21 cellular contexts compared by ENCODE assay signal in genomic region chrX:105424729-105425128, GRCh38.
DNase-seq lines count a peak whose midpoint lies in the region; ATAC-seq, FAIRE-seq and TF ChIP-seq lines count a peak whose summit lies in the region.
"Had no signal": no experiment of that assay in that cellular context is flagged by ENCODE, and none has a peak within 500 bp of the region (broad histone marks: within the 10 kb centered on the region; RNA-seq: fewer than 3 reads in every experiment).

No MANE protein-coding gene starts in this region.

- ATAC-seq in left ventricle myocardium superior = peak; percentile 53
- no peak for ATAC-seq in CD8-positive, alpha-beta T cell

- H3K9me3 ChIP-seq in endodermal cell (ENCODE audit: control insufficient read depth, low read length) = peaks cover 26% of the 10 kb centered on the region
- H3K9me3 ChIP-seq in kidney (ENCODE audit: control insufficient read depth in 1 of 2, low read length in 2 of 2) = no peaks in the 10 kb centered on the region
- H3K9me3 ChIP-seq in MG63 = no peaks in the 10 kb centered on the region
- peaks cover 18% of the 10 kb centered on the region for H3K9me3 ChIP-seq in neural progenitor cell (ENCODE audit: low read depth)
- no peaks in the 10 kb centered on the region for H3K9me3 ChIP-seq in CD8-positive, alpha-beta T cell (ENCODE audit: low read length)
- H3K9me3 ChIP-seq: Caco-2 had no signal

- H3K27me3 ChIP-seq in endodermal cell (ENCODE audit: control insufficient read depth, insufficient read depth, low read length, poor library complexity, severe bottlenecking) = no peaks in the 10 kb centered on the region
- H3K27me3 ChIP-seq in MG63 = no peaks in the 10 kb centered on the region
- H3K27me3 ChIP-seq in neural progenitor cell = no peaks in the 10 kb centered on the region
- H3K27me3 ChIP-seq in CD8-positive, alpha-beta T cell (ENCODE audit: insufficient read depth, low read length) = no peaks in the 10 kb centered on the region

- H3K4me2 ChIP-seq in neural progenitor cell = no peak overlapping the region

- H3K4me1 ChIP-seq in endodermal cell (ENCODE audit: control insufficient read depth, insufficient read depth, low read length) (peaks cover 3% of the 10 kb centered on the region), kidney (ENCODE audit: control insufficient read depth in 1 of 2, insufficient read depth in 1 of 2, low read depth in 1 of 2, low read length in 2 of 2) (no peaks in the 10 kb centered on the region), neural progenitor cell (no peaks in the 10 kb centered on the region)
- H3K4me1 ChIP-seq in CD8-positive, alpha-beta T cell (ENCODE audit: insufficient read depth, low read length) = no peaks in the 10 kb centered on the region
- H3K4me1 ChIP-seq: Caco-2 had no signal

- no peaks in the 10 kb centered on the region for H4K20me1 ChIP-seq in neural progenitor cell (ENCODE audit: low read depth)

- peaks cover 53% of the 10 kb centered on the region for H3K9me3 Mint-ChIP-seq in endodermal cell
- peaks cover 11% of the 10 kb centered on the region for H3K9me3 Mint-ChIP-seq in neural progenitor cell
- peaks cover 2% of the 10 kb centered on the region for H3K9me3 Mint-ChIP-seq in CD8-positive, alpha-beta T cell

- H3K36me3 ChIP-seq in endodermal cell (ENCODE audit: control insufficient read depth, insufficient read depth, low read length) (no peaks in the 10 kb centered on the region), kidney (ENCODE audit: control insufficient read depth in 1 of 2, insufficient read depth in 2 of 2, low read length in 2 of 2) (no peaks in the 10 kb centered on the region), MG63 (no peaks in the 10 kb centered on the region), neural progenitor cell (no peaks in the 10 kb centered on the region)
- no peaks in the 10 kb centered on the region for H3K36me3 ChIP-seq in CD8-positive, alpha-beta T cell (ENCODE audit: insufficient read depth, low read length)

- H3F3A ChIP-seq in neural progenitor cell (ENCODE audit: low read depth) = no peaks in the 10 kb centered on the region

- no peak overlapping the region for H3K9ac ChIP-seq in endodermal cell (ENCODE audit: extremely low read depth, low read length, poor library complexity, severe bottlenecking)
- no peak overlapping the region for H3K9ac ChIP-seq in kidney (ENCODE audit: low read length in 2 of 2)
- no peak overlapping the region for H3K9ac ChIP-seq in neural progenitor cell

- H3K27ac ChIP-seq in endodermal cell (ENCODE audit: low read depth, low read length) (no peak overlapping the region), kidney (ENCODE audit: low read depth in 2 of 2, low read length in 2 of 2) (no peak overlapping the region), neural progenitor cell (no peak overlapping the region)
- H3K27ac ChIP-seq in CD8-positive, alpha-beta T cell (ENCODE audit: low read depth, low read length) = no peak overlapping the region
- H3K27ac ChIP-seq: 22Rv1 had no signal

- H3K27me3 Mint-ChIP-seq in endodermal cell (ENCODE audit: insufficient read depth) = no peaks in the 10 kb centered on the region
- H3K27me3 Mint-ChIP-seq in neural progenitor cell (ENCODE audit: insufficient read depth, low read depth) = peaks cover 4% of the 10 kb centered on the region
- no peaks in the 10 kb centered on the region for H3K27me3 Mint-ChIP-seq in CD8-positive, alpha-beta T cell (ENCODE audit: low read depth)
- H3K27me3 Mint-ChIP-seq: CD4-positive, alpha-beta memory T cell had no signal

- DNase-seq in left ventricle myocardium superior = no peak
- DNase-seq in cardiac septum (ENCODE audit: low spot score) = no peak
- peak; percentile 47 for DNase-seq in endodermal cell
- no peak for DNase-seq in kidney
- DNase-seq in MG63 = no peak
- no peak for DNase-seq in T-helper 1 cell
- no peak for DNase-seq in neural progenitor cell (ENCODE audit: low spot score)
- DNase-seq in CD8-positive, alpha-beta T cell = no peak
- DNase-seq: ACHN; C1 segment of cervical spinal cord; Caco-2; CD4-positive, alpha-beta memory T cell; DMS153; DND-41; GOT3; H7; HCEC 1CT had no signal

- H3K27ac Mint-ChIP-seq in endodermal cell (peak overlapping the region; percentile 28), neural progenitor cell (no peak overlapping the region)
- no peak overlapping the region for H3K27ac Mint-ChIP-seq in CD8-positive, alpha-beta T cell
- H3K27ac Mint-ChIP-seq: CD4-positive, alpha-beta memory T cell had no signal

- POLR2A ChIA-PET in CD8-positive, alpha-beta T cell (lab: Charles Lee) = no interaction called here

- FAIRE-seq in kidney (lab: Jason Lieb, UNC) = peak; percentile 74
- FAIRE-seq: A204.1, G401.6, GM12892 had no signal

- H3K36me3 Mint-ChIP-seq in endodermal cell (ENCODE audit: low read depth) (peaks cover 5% of the 10 kb centered on the region), neural progenitor cell (no peaks in the 10 kb centered on the region)
- no peaks in the 10 kb centered on the region for H3K36me3 Mint-ChIP-seq in CD8-positive, alpha-beta T cell
- H3K36me3 Mint-ChIP-seq: CD4-positive, alpha-beta memory T cell had no signal

- 73% methylated on average over 1 of the region's 1 CpG; no CpG with 5 or more reads in 1 of the 2 experiments for WGBS in endodermal cell (ENCODE audit: insufficient coverage in 1 of 2, insufficient read length in 1 of 2), 2 experiments

- H3K4me3 Mint-ChIP-seq in endodermal cell (no peak overlapping the region), neural progenitor cell (no peak overlapping the region)
- H3K4me3 Mint-ChIP-seq in CD8-positive, alpha-beta T cell = no peak overlapping the region
- H3K4me3 Mint-ChIP-seq: CD4-positive, alpha-beta memory T cell had no signal

- H3K79me2 ChIP-seq in neural progenitor cell (ENCODE audit: low read depth) = no peaks in the 10 kb centered on the region

- TF ChIP-seq CTCF in endodermal cell (conservative IDR thresholded peaks at IDR 0.05) (no peak), kidney (IDR thresholded peaks at IDR 0.05; ENCODE audit: borderline replicate concordance, extremely low read depth, insufficient read depth) (no peak), neural progenitor cell (IDR thresholded peaks at IDR 0.05) (no peak)
- TF ChIP-seq CTCF in CD8-positive, alpha-beta T cell (IDR thresholded peaks at IDR 0.05) = no peak

- H3K4me1 Mint-ChIP-seq in endodermal cell (peaks cover 21% of the 10 kb centered on the region), neural progenitor cell (no peaks in the 10 kb centered on the region)
- no peaks in the 10 kb centered on the region for H3K4me1 Mint-ChIP-seq in CD8-positive, alpha-beta T cell (ENCODE audit: low read depth)
- H3K4me1 Mint-ChIP-seq: CD4-positive, alpha-beta memory T cell had no signal

- CTCF ChIA-PET in CD8-positive, alpha-beta T cell (lab: Charles Lee) = interaction anchor here (0.7 kb wide), 1 partner anchor 34 kb away, joined by 4 read pairs; no protein-coding TSS in a partner anchor

- H3K4me3 ChIP-seq in endodermal cell (ENCODE audit: low read length) (no peak overlapping the region), kidney (ENCODE audit: low read length in 2 of 2) (no peak overlapping the region), MG63 (no peak overlapping the region), neural progenitor cell (no peak overlapping the region)
- no peak overlapping the region for H3K4me3 ChIP-seq in CD8-positive, alpha-beta T cell (ENCODE audit: low read depth, low read length)

- intact Hi-C loops in left ventricle myocardium superior (cut with micrococcal nuclease) (no loop called here), cardiac septum (cut with DNase I) (no loop called here), kidney (cut with DNase I) (no loop called here)
- intact Hi-C loops in CD8-positive, alpha-beta T cell (cut with DNase I, micrococcal nuclease) = no loop called here

- no peak overlapping the region for H2AFZ ChIP-seq in neural progenitor cell (replicated peaks)
